Comparison of ENCODE assay signal across 1 cellular context in the genomic region with DNA sequence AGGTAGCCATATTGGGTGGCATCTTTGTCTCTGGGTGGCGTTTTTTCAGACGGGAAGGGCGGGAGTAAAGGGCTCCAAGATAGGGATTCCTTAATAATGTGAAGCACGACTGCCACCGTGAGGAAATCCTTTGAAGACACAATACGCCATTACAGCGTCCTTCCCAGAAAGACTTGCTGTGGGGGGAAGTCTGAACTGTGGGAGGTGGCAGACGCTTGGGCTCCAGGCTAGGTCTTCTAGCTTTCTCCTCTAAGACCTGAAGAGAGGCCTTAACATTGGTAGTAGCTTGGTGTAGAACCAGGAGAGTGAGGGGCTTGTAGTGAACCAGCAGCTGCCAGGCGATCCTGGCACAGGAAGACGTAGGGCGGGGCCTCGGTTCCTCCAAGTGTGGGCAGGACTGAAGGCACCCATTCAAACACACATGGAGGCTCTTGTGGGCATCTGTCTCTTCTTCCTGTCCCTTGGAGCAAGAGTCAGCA.
TF ChIP-seq lines count a peak whose summit lies in the region.

No MANE protein-coding gene starts in this region.

TF ChIP-seq in SK-N-SH, 30 proteins besides CTCF, POLR2A, EP300 and RAD21 (continued from another document):
- TF ChIP-seq IRF3 (IDR thresholded peaks at IDR 0.05; ENCODE audit: low read depth, low read length) (no peak), GABPA (IDR thresholded peaks at IDR 0.05; ENCODE audit: low read depth) (no peak), FOSL2 (IDR thresholded peaks at IDR 0.05; ENCODE audit: borderline replicate concordance, low read depth) (no peak), RCOR1 (IDR thresholded peaks at IDR 0.05; ENCODE audit: low read length) (peak; percentile 17; the same call in 1 of the 2 replicates), NFIC (IDR thresholded peaks at IDR 0.05; ENCODE audit: borderline replicate concordance) (no peak), FOXJ3 (CRISPR knock-in tag; IDR thresholded peaks at IDR 0.05) (no peak), MEF2A (IDR thresholded peaks at IDR 0.05; ENCODE audit: borderline replicate concordance, low read depth) (no peak)
TF ChIP-seq in SK-N-SH: peak in this region for 3.
